9 cellular contexts compared by ENCODE assay signal in the genomic region with DNA sequence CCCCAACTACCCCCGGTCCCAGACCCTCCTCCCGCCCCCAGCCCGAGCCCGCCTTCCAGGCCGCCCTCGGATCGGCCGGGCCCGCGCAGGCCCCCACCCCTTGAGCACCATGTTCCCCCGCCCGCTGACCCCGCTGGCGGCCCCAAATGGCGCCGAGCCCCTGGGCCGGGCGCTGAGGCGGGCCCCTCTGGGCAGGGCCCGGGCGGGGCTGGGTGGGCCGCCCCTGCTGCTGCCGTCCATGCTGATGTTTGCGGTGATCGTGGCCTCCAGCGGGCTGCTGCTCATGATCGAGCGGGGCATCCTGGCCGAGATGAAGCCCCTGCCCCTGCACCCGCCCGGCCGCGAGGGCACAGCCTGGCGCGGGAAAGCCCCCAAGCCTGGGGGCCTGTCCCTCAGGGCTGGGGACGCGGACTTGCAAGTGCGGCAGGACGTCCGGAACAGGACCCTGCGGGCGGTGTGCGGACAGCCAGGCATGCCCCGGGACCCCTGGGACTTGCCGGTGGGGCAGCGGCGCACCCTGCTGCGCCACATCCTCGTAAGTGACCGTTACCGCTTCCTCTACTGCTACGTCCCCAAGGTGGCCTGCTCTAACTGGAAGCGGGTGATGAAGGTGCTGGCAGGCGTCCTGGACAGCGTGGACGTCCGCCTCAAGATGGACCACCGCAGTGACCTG. TPM values are rescaled to one million over a fixed set of nuclear protein-coding genes. Genes with fewer than 3 reads are reported as not detected.
DNase-seq lines count a peak whose midpoint lies in the region; ATAC-seq, FAIRE-seq and TF ChIP-seq lines count a peak whose summit lies in the region.
"Had no signal": no experiment of that assay in that cellular context is flagged by ENCODE, and none has a peak within 500 bp of the region (broad histone marks: within the 10 kb centered on the region; RNA-seq: fewer than 3 reads in every experiment).

No MANE protein-coding gene starts in this region.

- no peaks in the 10 kb centered on the region for H4K20me1 ChIP-seq in SU-DHL-6 (ENCODE audit: low read depth, low read length)

- peak overlapping the region; percentile 88 for H2AFZ ChIP-seq in SU-DHL-6 (ENCODE audit: low read depth, low read length, severe bottlenecking)

- H3K36me3 ChIP-seq in SU-DHL-6 (ENCODE audit: low read length) (no peaks in the 10 kb centered on the region), mesodermal cell (ENCODE audit: control insufficient read depth, insufficient read depth, low read length) (peaks cover 29% of the 10 kb centered on the region)

- FAIRE-seq in urothelium cell line (lab: Jason Lieb, UNC), result peak; percentile 68
- FAIRE-seq: A204.1 had no signal

- H3K9ac ChIP-seq in SU-DHL-6 (ENCODE audit: low read length), result peak overlapping the region; percentile 66

- H3K9me2 ChIP-seq in SU-DHL-6 (replicated peaks; ENCODE audit: insufficient read depth, low read length), result no peaks in the 10 kb centered on the region

- peaks cover 19% of the 10 kb centered on the region for H3F3A ChIP-seq in SU-DHL-6 (ENCODE audit: insufficient read depth)

- ATAC-seq in HG02798 (IDR thresholded peaks at IDR 0.05; ENCODE audit: poor library complexity, unreplicated experiment), result peak; percentile 26

- peaks cover 15% of the 10 kb centered on the region for H3K4me1 ChIP-seq in mesodermal cell (ENCODE audit: control insufficient read depth, insufficient read depth, low read length, poor library complexity, severe bottlenecking)

- H3K27ac ChIP-seq in SU-DHL-6 (ENCODE audit: low read depth, low read length) (no peak overlapping the region), mesodermal cell (ENCODE audit: low read depth, low read length, severe bottlenecking) (peak overlapping the region; percentile 64)

- DNase-seq in DMS 273 (lab: John Stamatoyannopoulos, UW; ENCODE audit: unreplicated experiment) (peak; percentile 53), DMS 273 treated with DMSO at 0.1 percent for 48 hours (lab: John Stamatoyannopoulos, UW) (no peak), dermis blood vessel endothelial cell (peak; percentile 36), urothelium cell line (ENCODE audit: low spot score) (no peak), G401 (ENCODE audit: low spot score) (no peak)

- H3K4me2 ChIP-seq in SU-DHL-6 (ENCODE audit: low read depth, low read length, poor library complexity, severe bottlenecking), result peak overlapping the region; percentile 50

- H3K27me3 ChIP-seq in SU-DHL-6 (ENCODE audit: low read length), result no peaks in the 10 kb centered on the region

- peak overlapping the region; percentile 55 for H3K4me3 ChIP-seq in SU-DHL-6 (ENCODE audit: insufficient read depth, low read length, poor library complexity, severe bottlenecking)
- peak overlapping the region; percentile 56 for H3K4me3 ChIP-seq in mesodermal cell (ENCODE audit: extremely low read depth, insufficient read depth, low read length, poor library complexity, severe bottlenecking)

- TF ChIP-seq CTCF in SU-DHL-6 (IDR thresholded peaks at IDR 0.05; ENCODE audit: insufficient read depth, low read length, poor library complexity, severe bottlenecking), result no peak

- no peaks in the 10 kb centered on the region for H3K79me2 ChIP-seq in SU-DHL-6 (ENCODE audit: insufficient read depth, low read length)

- 1 to 3% methylated on average over 45 to 48 of the region's 58 CpGs for WGBS in mesodermal cell (ENCODE audit: insufficient coverage in 2 of 2), 2 experiments

- H3K9me3 ChIP-seq in SU-DHL-6 (ENCODE audit: insufficient read depth, low read length) (no peaks in the 10 kb centered on the region), mesodermal cell (ENCODE audit: control insufficient read depth, low read length) (no peaks in the 10 kb centered on the region)

- in situ Hi-C loops in G401 (cut with HindIII; ENCODE audit: low sequenced_read_pairs), result no loop called here

RNA-seq across cellular contexts. Expression of a gene that starts 0.5 kb away (rescaled TPM):
- total RNA-seq in dermis blood vessel endothelial cell, result 11.7 and 19.7 TPM in 2 replicates
- polyA plus RNA-seq in mesodermal cell (2013, experiment 1 of 2), result 37.1 TPM
- polyA plus RNA-seq in mesodermal cell (2013, experiment 2 of 2), result 33.7 TPM
- total RNA-seq in G401 (2014; rRNA removed; shearing (Covaris generic)), result 5.8 and 6.5 TPM in 2 replicates

RNA-seq across cellular contexts. Expression of a gene that starts 30.5 kb away (rescaled TPM):
- total RNA-seq in dermis blood vessel endothelial cell, result 9.5 and 12.0 TPM in 2 replicates
- 17.0 TPM for polyA plus RNA-seq in mesodermal cell (2013, experiment 1 of 2)
- polyA plus RNA-seq in mesodermal cell (2013, experiment 2 of 2), result 13.6 TPM
- 33.8 and 37.2 TPM in 2 replicates for total RNA-seq in G401 (2014; rRNA removed; shearing (Covaris generic))

Comparison
In these comparisons a context has a peak if more than half of its experiments do, and no peak if none do; other contexts are left out.
1. DNase-seq: peak in DMS 273 (single experiment) and dermis blood vessel endothelial cell (single experiment); none in DMS 273 treated with DMSO at 0.1 percent for 48 hours (single experiment), urothelium cell line (single experiment) and G401 (single experiment).